ENCODE assay signal across 1 cellular context in genomic region chr7:106679153-106679931, GRCh38.
TF ChIP-seq lines count a peak whose summit lies in the region.

No MANE protein-coding gene starts in this region.

TF ChIP-seq in K562, 482 proteins besides CTCF, POLR2A, EP300 and RAD21 (continued from another document and continues in another):
- no peak for TF ChIP-seq ID3 (CRISPR knock-in tag; IDR thresholded peaks at IDR 0.05)
- TF ChIP-seq ID3 (tag; IDR thresholded peaks at IDR 0.05), result no peak
- TF ChIP-seq HNRNPLL (IDR thresholded peaks at IDR 0.05; ENCODE audit: low read depth, low read length, poor library complexity, severe bottlenecking), result no peak
- no peak for TF ChIP-seq ZNF224 (CRISPR knock-in tag; IDR thresholded peaks at IDR 0.05)
- TF ChIP-seq USF2 (CRISPR knock-in tag; IDR thresholded peaks at IDR 0.05), result no peak
- peak in 1 of 2 experiments; percentile 40; a peak in 1 of 4 replicates for TF ChIP-seq MAZ (CRISPR knock-in tag; conservative IDR thresholded peaks at IDR 0.05 in 1 of 2, IDR thresholded peaks at IDR 0.05 in 1 of 2)
- TF ChIP-seq BRF1 (IDR thresholded peaks at IDR 0.05; ENCODE audit: borderline replicate concordance, extremely low read depth, insufficient read length), result no peak
- TF ChIP-seq RERE (CRISPR knock-in tag; IDR thresholded peaks at IDR 0.05; ENCODE audit: borderline replicate concordance), result no peak
- TF ChIP-seq ZNF217 (CRISPR knock-in tag; IDR thresholded peaks at IDR 0.05), result no peak
- peak; percentile 44; the same call in 1 of the 2 replicates for TF ChIP-seq NR2C2 (CRISPR knock-in tag; IDR thresholded peaks at IDR 0.05)
- TF ChIP-seq NR2C2 (tag; IDR thresholded peaks at IDR 0.05), result peak; percentile 89
- no peak for TF ChIP-seq TCF7L2 (IDR thresholded peaks at IDR 0.05; ENCODE audit: low read depth, low read length)
- no peak for TF ChIP-seq TGIF2 (CRISPR knock-in tag; IDR thresholded peaks at IDR 0.05)
- TF ChIP-seq PHF21A (IDR thresholded peaks at IDR 0.05; ENCODE audit: borderline replicate concordance, low read depth), result no peak
- TF ChIP-seq ZNF232 (CRISPR knock-in tag; IDR thresholded peaks at IDR 0.05), result no peak
- no peak for TF ChIP-seq KLF6 (CRISPR knock-in tag; IDR thresholded peaks at IDR 0.05; ENCODE audit: borderline replicate concordance)
- TF ChIP-seq MGA (IDR thresholded peaks at IDR 0.05), result no peak
- no peak for TF ChIP-seq POLR2B (IDR thresholded peaks at IDR 0.05; ENCODE audit: low read depth, partially characterized antibody)
- peak; percentile 63 for TF ChIP-seq NFRKB (IDR thresholded peaks at IDR 0.05; ENCODE audit: low read depth)
- TF ChIP-seq SPI1 (IDR thresholded peaks at IDR 0.05; ENCODE audit: borderline replicate concordance, low read depth, low read length), result 0 out of 2 replicates have a peak, but pooled peaks have one; percentile 40
- no peak for TF ChIP-seq CEBPZ (IDR thresholded peaks at IDR 0.05; ENCODE audit: borderline replicate concordance, low read depth, low read length)
- no peak; the same call in 1 of the 2 replicates for TF ChIP-seq KAT7 (CRISPR knock-in tag; IDR thresholded peaks at IDR 0.05; ENCODE audit: borderline replicate concordance)
- no peak; a peak in 2 of 4 replicates for TF ChIP-seq TEAD1 (CRISPR knock-in tag; IDR thresholded peaks at IDR 0.05)
- TF ChIP-seq MYBL2 (IDR thresholded peaks at IDR 0.05; ENCODE audit: low read depth), result no peak; the same call in 1 of the 2 replicates
- no peak for TF ChIP-seq MYBL2 (CRISPR knock-in tag; IDR thresholded peaks at IDR 0.05; ENCODE audit: borderline replicate concordance)
- TF ChIP-seq TAF15 (IDR thresholded peaks at IDR 0.05; ENCODE audit: low read depth, low read length), result no peak
- TF ChIP-seq ARID1B (IDR thresholded peaks at IDR 0.05), result peak; percentile 88
- no peak for TF ChIP-seq E2F1 (CRISPR knock-in tag; IDR thresholded peaks at IDR 0.05)
- TF ChIP-seq HEY1 (CRISPR knock-in tag; IDR thresholded peaks at IDR 0.05; ENCODE audit: borderline replicate concordance), result no peak
- no peak for TF ChIP-seq GTF2B (IDR thresholded peaks at IDR 0.05; ENCODE audit: extremely low read depth, insufficient read length)
- TF ChIP-seq HOMEZ (CRISPR knock-in tag; IDR thresholded peaks at IDR 0.05), result no peak
